12 cellular contexts compared by ENCODE assay signal in genomic region chr21:29335720-29336119, GRCh38. TPM values are rescaled to one million over a fixed set of nuclear protein-coding genes. Genes with fewer than 3 reads are reported as not detected.
DNase-seq lines count a peak whose midpoint lies in the region; ATAC-seq and TF ChIP-seq lines count a peak whose summit lies in the region.
"Had no signal": no experiment of that assay in that cellular context is flagged by ENCODE, and none has a peak within 500 bp of the region (broad histone marks: within the 10 kb centered on the region; RNA-seq: fewer than 3 reads in every experiment).

No MANE protein-coding gene starts in this region.

- H3K4me1 ChIP-seq in SK-N-SH (ENCODE audit: control insufficient read depth in 1 of 2, insufficient read depth in 2 of 2, low read depth in 1 of 2, low read length in 1 of 2) (peaks cover 0 to 40% of the 10 kb centered on the region in 2 experiments; a peak in 3 of 4 replicates), Panc1 (ENCODE audit: control insufficient read depth, insufficient read depth, low read length) (no peaks in the 10 kb centered on the region), gastrocnemius medialis (peaks cover 67 to 90% of the 10 kb centered on the region in 2 donors)
- H3K4me1 ChIP-seq: neural progenitor cell had no signal

- no TSS peak for BruUV-seq in Panc1 (replicated peaks; lab: Mats Ljungman, UMichigan)

- no peak for TF ChIP-seq RAD21 in SK-N-SH (IDR thresholded peaks at IDR 0.05; ENCODE audit: low read length)

- peaks cover 48% of the 10 kb centered on the region for H3F3A ChIP-seq in SK-N-SH (replicated peaks; ENCODE audit: insufficient read depth)

- H3K27me3 Mint-ChIP-seq in activated CD4-positive, alpha-beta memory T cell treated with anti-CD3 and anti-CD28 coated beads for 36 hours: no peaks in the 10 kb centered on the region

- H3K4me1 Mint-ChIP-seq in activated CD4-positive, alpha-beta memory T cell treated with anti-CD3 and anti-CD28 coated beads for 36 hours (ENCODE audit: low read depth): peaks cover 26% of the 10 kb centered on the region
- H3K4me1 Mint-ChIP-seq: neural progenitor cell had no signal

- H3K27me3 ChIP-seq in SK-N-SH (ENCODE audit: insufficient read depth): no peaks in the 10 kb centered on the region
- no peaks in the 10 kb centered on the region for H3K27me3 ChIP-seq in Panc1 (ENCODE audit: control insufficient read depth, insufficient read depth, low read length)
- no peaks in the 10 kb centered on the region for H3K27me3 ChIP-seq in gastrocnemius medialis
- H3K27me3 ChIP-seq: neural progenitor cell had no signal

- in situ Hi-C loops in Panc1 (cut with HindIII; ENCODE audit: low pct_unique_long_range_greater_than_20kb, low sequenced_read_pairs) (no loop called here), gastrocnemius medialis (cut with MboI; ENCODE audit: low sequenced_read_pairs in 4 of 4) (no loop called here)

- H3K36me3 ChIP-seq in SK-N-SH (replicated peaks in 1 of 2; ENCODE audit: control insufficient read depth in 1 of 2, insufficient read depth in 2 of 2, low read length in 1 of 2) (peaks cover 21 to 51% of the 10 kb centered on the region in 2 experiments), Panc1 (ENCODE audit: control insufficient read depth, insufficient read depth, low read length) (no peaks in the 10 kb centered on the region; the same call in 1 of the 2 replicates), gastrocnemius medialis (peaks cover 0 to 2% of the 10 kb centered on the region in 2 donors)
- H3K36me3 ChIP-seq: neural progenitor cell had no signal

- H3K4me3 ChIP-seq in SK-N-SH (ENCODE audit: low read depth in 2 of 2, low read length in 1 of 2): no peak overlapping the region
- no peak overlapping the region for H3K4me3 ChIP-seq in Panc1 (ENCODE audit: low read depth in 2 of 2, low read length in 2 of 2)
- no peak overlapping the region for H3K4me3 ChIP-seq in gastrocnemius medialis
- H3K4me3 ChIP-seq: neural progenitor cell, PC-9 had no signal

- H3K9me2 ChIP-seq in SK-N-SH: no peaks in the 10 kb centered on the region

- H3K4me3 Mint-ChIP-seq in activated CD4-positive, alpha-beta memory T cell treated with anti-CD3 and anti-CD28 coated beads for 36 hours: no peak overlapping the region
- H3K4me3 Mint-ChIP-seq: activated CD8-positive, alpha-beta T cell treated with anti-CD3 and anti-CD28 coated beads, Interleukin-2, amount 10 ng/mL, durations not matched to agents 7 days and 5 days; neural progenitor cell had no signal

- TF ChIP-seq EP300 in SK-N-SH (IDR thresholded peaks at IDR 0.05; ENCODE audit: borderline replicate concordance in 1 of 2, low read depth in 1 of 2, low read length in 1 of 2): no peak

- H3K9me3 ChIP-seq in SK-N-SH (no peaks in the 10 kb centered on the region), Panc1 (ENCODE audit: control insufficient read depth, insufficient read depth, low read depth, low read length) (no peaks in the 10 kb centered on the region), gastrocnemius medialis (no peaks in the 10 kb centered on the region)

- no peak overlapping the region for H3K27ac Mint-ChIP-seq in activated CD4-positive, alpha-beta memory T cell treated with anti-CD3 and anti-CD28 coated beads for 36 hours
- H3K27ac Mint-ChIP-seq: activated CD8-positive, alpha-beta T cell treated with anti-CD3 and anti-CD28 coated beads, Interleukin-2, amount 10 ng/mL, durations not matched to agents 7 days and 5 days; neural progenitor cell had no signal

- ATAC-seq in SK-N-SH treated with all-trans-retinoic acid at 6 μM for 48 hours (no peak), Panc1 (no peak), gastrocnemius medialis (no peak)
- ATAC-seq: activated CD8-positive, alpha-beta T cell treated with anti-CD3 and anti-CD28 coated beads, Interleukin-2, amount 10 ng/mL, durations not matched to agents 7 days and 5 days had no signal

- peak overlapping the region; percentile 24; the same call in 1 of the 2 replicates for H3K4me2 ChIP-seq in SK-N-SH
- H3K4me2 ChIP-seq: neural progenitor cell, PC-9 had no signal

- no peak overlapping the region for H2AFZ ChIP-seq in SK-N-SH (ENCODE audit: low read depth)
- H2AFZ ChIP-seq: neural progenitor cell, PC-9 had no signal

- H3K9ac ChIP-seq in SK-N-SH: no peak overlapping the region
- H3K9ac ChIP-seq: neural progenitor cell had no signal

- TF ChIP-seq CTCF in SK-N-SH (IDR thresholded peaks at IDR 0.05): peak; percentile 36
- peak; percentile 17; the same call in 1 of the 2 replicates for TF ChIP-seq CTCF in Panc1 (IDR thresholded peaks at IDR 0.05)
- TF ChIP-seq CTCF in gastrocnemius medialis (IDR thresholded peaks at IDR 0.05 in 4 of 5, conservative IDR thresholded peaks at IDR 0.05 in 1 of 5): no peak

- TF ChIP-seq POLR2A in gastrocnemius medialis (IDR thresholded peaks at IDR 0.05): no peak

- H3K27ac ChIP-seq in SK-N-SH (ENCODE audit: low read depth in 2 of 2, low read length in 1 of 2) (peak overlapping the region in 1 of 2 experiments; percentile 68; a peak in 2 of 4 replicates), Panc1 (ENCODE audit: low read length) (no peak overlapping the region), epithelial cell of prostate (peak overlapping the region; percentile 21), gastrocnemius medialis (peak overlapping the region; percentile 85 to 92 (median 88))
- H3K27ac ChIP-seq: neural progenitor cell, PC-9 had no signal

- peaks cover 94% of the 10 kb centered on the region for H3K79me2 ChIP-seq in SK-N-SH (ENCODE audit: insufficient read depth)

- CTCF ChIA-PET in SK-N-SH (lab: Yijun Ruan, JAX): interaction anchor here (0.7 to 1.5 kb wide), 3 partner anchors 10 to 245 kb away, joined by 3 read pairs; no protein-coding TSS in a partner anchor
- CTCF ChIA-PET in Panc1 (lab: Charles Lee): no interaction called here
- CTCF ChIA-PET in activated CD4-positive, alpha-beta memory T cell treated with anti-CD3 and anti-CD28 coated beads for 36 hours (lab: Charles Lee): interaction anchor here (1.7 to 2.2 kb wide), 2 partner anchors 18 to 35 kb away, joined by 5 to 7 read pairs; no protein-coding TSS in a partner anchor

- intact Hi-C loops in Panc1 (cut with micrococcal nuclease; ENCODE audit: unreplicated experiment) (no loop called here), gastrocnemius medialis (cut with DNase I; ENCODE audit: low total_unique reads) (no loop called here)
- intact Hi-C loops in activated CD4-positive, alpha-beta memory T cell treated with anti-CD3 and anti-CD28 coated beads for 36 hours (cut with micrococcal nuclease): no loop called here

- POLR2A ChIA-PET in SK-N-SH (lab: Yijun Ruan, JAX): no interaction called here
- POLR2A ChIA-PET in Panc1 (lab: Charles Lee): no interaction called here
- POLR2A ChIA-PET in activated CD4-positive, alpha-beta memory T cell treated with anti-CD3 and anti-CD28 coated beads for 36 hours (lab: Charles Lee): no interaction called here

- H3K36me3 Mint-ChIP-seq in activated CD4-positive, alpha-beta memory T cell treated with anti-CD3 and anti-CD28 coated beads for 36 hours: peaks cover 12% of the 10 kb centered on the region

- 72% methylated on average over 3 of the region's 3 CpGs for WGBS in SK-N-SH (ENCODE audit: low lambda C conversion rate)

- no peaks in the 10 kb centered on the region for H3K9me3 Mint-ChIP-seq in activated CD4-positive, alpha-beta memory T cell treated with anti-CD3 and anti-CD28 coated beads for 36 hours
- H3K9me3 Mint-ChIP-seq: neural progenitor cell had no signal

- DNase-seq in SK-N-SH (no peak), Panc1 (ENCODE audit: low read depth, low spot score) (no peak), epithelial cell of prostate (ENCODE audit: low read depth, low spot score) (no peak), gastrocnemius medialis (no peak), DMS79 treated with DMSO at 0.1 percent for 48 hours (lab: John Stamatoyannopoulos, UW) (no peak)
- DNase-seq in activated CD4-positive, alpha-beta memory T cell treated with anti-CD3 and anti-CD28 coated beads for 36 hours: no peak
- no peak for DNase-seq in activated CD4-positive, alpha-beta T cell treated with anti-CD3 and anti-CD28 coated beads, Interleukin-2, amount 50 U/mL, for 48 hours
- DNase-seq: activated CD8-positive, alpha-beta T cell treated with anti-CD3 and anti-CD28 coated beads, Interleukin-2, amount 10 ng/mL, durations not matched to agents 7 days and 5 days; PC-9; trophoblast cell had no signal

- peaks cover 33% of the 10 kb centered on the region; the same call in 1 of the 2 replicates for H4K20me1 ChIP-seq in SK-N-SH (ENCODE audit: insufficient read depth)

TF ChIP-seq in SK-N-SH, 30 proteins besides CTCF, POLR2A, EP300 and RAD21 (continues in another document):
- TF ChIP-seq, protein P1, sequence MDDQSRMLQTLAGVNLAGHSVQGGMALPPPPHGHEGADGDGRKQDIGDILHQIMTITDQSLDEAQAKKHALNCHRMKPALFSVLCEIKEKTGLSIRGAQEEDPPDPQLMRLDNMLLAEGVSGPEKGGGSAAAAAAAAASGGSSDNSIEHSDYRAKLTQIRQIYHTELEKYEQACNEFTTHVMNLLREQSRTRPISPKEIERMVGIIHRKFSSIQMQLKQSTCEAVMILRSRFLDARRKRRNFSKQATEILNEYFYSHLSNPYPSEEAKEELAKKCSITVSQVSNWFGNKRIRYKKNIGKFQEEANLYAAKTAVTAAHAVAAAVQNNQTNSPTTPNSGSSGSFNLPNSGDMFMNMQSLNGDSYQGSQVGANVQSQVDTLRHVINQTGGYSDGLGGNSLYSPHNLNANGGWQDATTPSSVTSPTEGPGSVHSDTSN (IDR thresholded peaks at IDR 0.05): 0 out of 2 replicates have a peak, but pooled peaks have one; percentile 17
- TF ChIP-seq GABPA (IDR thresholded peaks at IDR 0.05; ENCODE audit: low read depth): no peak
- 0 out of 2 replicates have a peak, but pooled peaks have one; percentile 8 for TF ChIP-seq JUND (IDR thresholded peaks at IDR 0.05)

TF ChIP-seq in SK-N-SH treated with all-trans-retinoic acid at 6 μM for 48 hours, 23 proteins besides CTCF, POLR2A, EP300 and RAD21 (continues in another document):
- TF ChIP-seq ARNTL (CRISPR knock-in tag; IDR thresholded peaks at IDR 0.05; ENCODE audit: borderline replicate concordance, low read depth): no peak

RNA-seq across cellular contexts. Expression of gene BACH1, which starts 37.0 kb away (rescaled TPM):
- 18.1 and 21.9 TPM in 2 replicates for polyA plus RNA-seq in SK-N-SH (2012; rRNA removed)
- polyA plus RNA-seq in SK-N-SH (2012; cell fraction: cytosol; rRNA removed): 24.3 and 24.6 TPM in 2 replicates
- polyA plus RNA-seq in SK-N-SH (2012; cell fraction: nucleus; rRNA removed): 16.9 and 22.0 TPM in 2 replicates
- total RNA-seq in Panc1 (2021; ENCODE audit: unreplicated experiment) (20.0 TPM), gastrocnemius medialis (10 to 100 TPM; 52.4 to 72.7 (median 62.7) TPM)
- polyA plus RNA-seq in Panc1 (2012; ENCODE audit: insufficient read length): 5.4 TPM
- 10 to 100 TPM; 22.9 to 23.0 TPM for total RNA-seq in activated CD4-positive, alpha-beta memory T cell treated with anti-CD3 and anti-CD28 coated beads for 36 hours

Comparison
In these comparisons a context has a peak if more than half of its experiments do, and no peak if none do; other contexts are left out.
1. CTCF ChIP-seq: peak in SK-N-SH (single experiment) and Panc1 (single experiment); none in gastrocnemius medialis (0 of 5).